In genomic region chr6:95243091-95243490, GRCh38 we compare ENCODE assay signal across 16 cellular contexts.
"Had no signal": no experiment of that assay in that cellular context is flagged by ENCODE, and none has a peak within 500 bp of the region (broad histone marks: within the 10 kb centered on the region; RNA-seq: fewer than 3 reads in every experiment).

No MANE protein-coding gene starts in this region.

- H3K4me3 ChIP-seq: mucosa of descending colon, tibial nerve had no signal

- H3K27ac ChIP-seq: tibial nerve had no signal

- H3K36me3 Mint-ChIP-seq: activated naive CD8-positive, alpha-beta T cell; naive B cell had no signal

- H3K9me3 Mint-ChIP-seq: naive B cell; neural crest cell; T-helper 2 cell treated with Interferon-gamma antibody and Interleukin-4, amounts not matched to agents 5 μg/mL and 100 μg/mL, for 36 hours had no signal

- H3K27me3 ChIP-seq: tibial nerve had no signal

- H3K4me3 Mint-ChIP-seq: activated naive CD8-positive, alpha-beta T cell; naive B cell; neural crest cell; T-helper 2 cell treated with Interferon-gamma antibody and Interleukin-4, amounts not matched to agents 5 μg/mL and 100 μg/mL, for 36 hours had no signal

- DNase-seq: activated CD4-positive, alpha-beta T cell treated with anti-CD3 and anti-CD28 coated beads, Interleukin-2, amount 50 U/mL, for 48 hours; activated T-cell treated with anti-CD3 and anti-CD28 coated beads for 4 hours; amygdala; head of caudate nucleus; left ventricle myocardium superior; mucosa of descending colon; naive B cell; stimulated activated CD4-positive, alpha-beta T cell treated with anti-CD3 and anti-CD28 coated beads, Interleukin-12 subunit alpha, Interleukin-12 subunit beta, amount 100 ng/mL, for 4 hours; stimulated activated CD4-positive, alpha-beta T cell treated with anti-CD3 and anti-CD28 coated beads, Interleukin-2, amount 100 ng/mL, for 24 hours; stimulated activated naive CD4-positive, alpha-beta T cell treated with Interleukin-2 at 50 U/mL for 16 hours; substantia nigra had no signal

- H3K9me3 ChIP-seq: mucosa of descending colon, tibial nerve had no signal

- ATAC-seq: left ventricle myocardium superior, mucosa of descending colon had no signal

- H3K4me1 Mint-ChIP-seq: naive B cell, neural crest cell had no signal

- H3K27me3 Mint-ChIP-seq: naive B cell, progenitor cell of endocrine pancreas had no signal

- H3K4me1 ChIP-seq: tibial nerve had no signal

- H3K36me3 ChIP-seq: tibial nerve had no signal
